In the genomic region with DNA sequence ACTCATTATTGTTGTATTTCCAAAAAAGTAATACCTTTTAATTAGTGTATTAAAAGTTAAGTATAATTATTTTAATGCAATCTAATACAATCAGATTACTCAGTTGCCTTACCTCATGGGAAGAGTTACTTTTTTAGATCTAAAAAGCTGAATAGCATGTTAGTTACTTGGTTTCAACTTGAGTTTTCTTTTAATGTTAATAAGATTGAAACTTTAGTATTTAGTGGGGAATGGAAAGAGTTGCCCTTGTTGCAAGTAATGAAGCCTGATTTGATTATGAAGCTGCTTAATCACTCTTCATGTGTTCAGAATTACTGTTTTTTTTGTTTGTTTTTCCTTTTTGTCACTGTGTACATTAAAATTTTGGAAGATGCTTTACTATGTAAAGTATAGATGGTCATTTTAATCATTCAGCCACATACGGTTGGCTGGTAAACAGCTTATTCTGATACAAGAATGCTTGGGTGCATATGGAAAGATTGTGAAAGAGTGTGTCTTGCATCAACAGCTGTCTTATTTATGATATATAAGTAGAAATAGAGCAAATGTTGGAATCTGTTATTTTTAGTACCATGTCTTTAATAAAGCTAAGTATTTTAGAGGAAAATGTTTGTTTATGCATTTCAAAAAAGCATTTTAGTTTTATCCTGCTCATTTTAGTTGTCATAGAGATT, we compare ENCODE assay signal across 21 cellular contexts. TPM values are rescaled to one million over a fixed set of nuclear protein-coding genes. Genes with fewer than 3 reads are reported as not detected.
A peak's percentile ranks its signal among the peaks of the same experiment; 100 is the strongest.
DNase-seq lines count a peak whose midpoint lies in the region; ATAC-seq and TF ChIP-seq lines count a peak whose summit lies in the region.
"Had no signal": no experiment of that assay in that cellular context is flagged by ENCODE, and none has a peak within 500 bp of the region (broad histone marks: within the 10 kb centered on the region; RNA-seq: fewer than 3 reads in every experiment).

No MANE protein-coding gene starts in this region.

- H3K27ac Mint-ChIP-seq in activated CD8-positive, alpha-beta T cell treated with anti-CD3 and anti-CD28 coated beads for 36 hours = peak overlapping the region; percentile 25
- no peak overlapping the region for H3K27ac Mint-ChIP-seq in activated CD8-positive, alpha-beta T cell treated with anti-CD3 and anti-CD28 coated beads, Interleukin-2, amount 10 ng/mL, durations not matched to agents 7 days and 5 days
- H3K27ac Mint-ChIP-seq: GM23338 had no signal

- H3K4me3 ChIP-seq in fibroblast of pulmonary artery (replicated peaks; ENCODE audit: low read depth, low read length) = no peak overlapping the region
- H3K4me3 ChIP-seq: BLaER1, GM23338 had no signal

- peaks cover 10% of the 10 kb centered on the region for H3K4me1 Mint-ChIP-seq in activated CD8-positive, alpha-beta T cell treated with anti-CD3 and anti-CD28 coated beads for 36 hours (ENCODE audit: low read depth)
- H3K4me1 Mint-ChIP-seq in activated CD8-positive, alpha-beta T cell treated with anti-CD3 and anti-CD28 coated beads, Interleukin-2, amount 10 ng/mL, durations not matched to agents 7 days and 5 days (ENCODE audit: low read depth) = no peaks in the 10 kb centered on the region
- H3K4me1 Mint-ChIP-seq: GM23338 had no signal

- no peaks in the 10 kb centered on the region for H3K27me3 Mint-ChIP-seq in activated CD8-positive, alpha-beta T cell treated with anti-CD3 and anti-CD28 coated beads for 36 hours
- no peaks in the 10 kb centered on the region for H3K27me3 Mint-ChIP-seq in activated CD8-positive, alpha-beta T cell treated with anti-CD3 and anti-CD28 coated beads, Interleukin-2, amount 10 ng/mL, durations not matched to agents 7 days and 5 days (ENCODE audit: low read depth)
- H3K27me3 Mint-ChIP-seq: CD4-positive, alpha-beta memory T cell had no signal

- peak overlapping the region; percentile 41 for H3K27ac ChIP-seq in substantia nigra (ENCODE audit: low read depth, low read length, poor library complexity, severe bottlenecking)
- H3K27ac ChIP-seq: BLaER1 had no signal

- peaks cover 39% of the 10 kb centered on the region for H3K36me3 Mint-ChIP-seq in activated CD8-positive, alpha-beta T cell treated with anti-CD3 and anti-CD28 coated beads for 36 hours (ENCODE audit: low read depth)
- peaks cover 61% of the 10 kb centered on the region for H3K36me3 Mint-ChIP-seq in activated CD8-positive, alpha-beta T cell treated with anti-CD3 and anti-CD28 coated beads, Interleukin-2, amount 10 ng/mL, durations not matched to agents 7 days and 5 days (ENCODE audit: low read depth)

- POLR2A ChIA-PET in activated CD8-positive, alpha-beta T cell treated with anti-CD3 and anti-CD28 coated beads for 36 hours (lab: Charles Lee) = interaction anchor here (1.2 kb wide), 1 partner anchor 15 kb away, joined by 3 read pairs; no protein-coding TSS in a partner anchor
- POLR2A ChIA-PET in activated CD8-positive, alpha-beta T cell treated with anti-CD3 and anti-CD28 coated beads, Interleukin-2, amount 10 ng/mL, durations not matched to agents 7 days and 5 days (lab: Charles Lee) = no interaction called here

- H3K4me3 Mint-ChIP-seq in activated CD8-positive, alpha-beta T cell treated with anti-CD3 and anti-CD28 coated beads for 36 hours = no peak overlapping the region
- H3K4me3 Mint-ChIP-seq in activated CD8-positive, alpha-beta T cell treated with anti-CD3 and anti-CD28 coated beads, Interleukin-2, amount 10 ng/mL, durations not matched to agents 7 days and 5 days = no peak overlapping the region
- H3K4me3 Mint-ChIP-seq: CD4-positive, alpha-beta memory T cell; GM23338 had no signal

- DNase-seq in activated CD8-positive, alpha-beta T cell treated with anti-CD3 and anti-CD28 coated beads for 36 hours = no peak
- no peak for DNase-seq in activated CD8-positive, alpha-beta T cell treated with anti-CD3 and anti-CD28 coated beads, Interleukin-2, amount 10 ng/mL, durations not matched to agents 7 days and 5 days
- DNase-seq in MV-4-11 (lab: John Stamatoyannopoulos, UW) (peak; percentile 12), fibroblast of pulmonary artery (ENCODE audit: low read depth) (peak; percentile 8), substantia nigra (lab: John Stamatoyannopoulos, UW) (no peak)
- no peak for DNase-seq in effector CD8-positive, alpha-beta T cell (lab: John Stamatoyannopoulos, UW)
- DNase-seq: Calu3; CD4-positive, alpha-beta memory T cell; DMS53; EL; KBM-7; NCI-H1048; NCI-H1436; NCI-H1930; NCI-H345; NCI-H524 treated with DMSO at 0.1 percent for 48 hours; SHP77 had no signal

- intact Hi-C loops in activated CD8-positive, alpha-beta T cell treated with anti-CD3 and anti-CD28 coated beads for 36 hours (cut with micrococcal nuclease) = no loop called here

- TF ChIP-seq CTCF in activated CD8-positive, alpha-beta T cell treated with anti-CD3 and anti-CD28 coated beads for 36 hours (IDR thresholded peaks at IDR 0.05) = no peak
- no peak for TF ChIP-seq CTCF in fibroblast of pulmonary artery (IDR thresholded peaks at IDR 0.05; ENCODE audit: low read length, missing control alignments)

- H3K9me3 Mint-ChIP-seq in activated CD8-positive, alpha-beta T cell treated with anti-CD3 and anti-CD28 coated beads for 36 hours = no peaks in the 10 kb centered on the region
- no peaks in the 10 kb centered on the region for H3K9me3 Mint-ChIP-seq in activated CD8-positive, alpha-beta T cell treated with anti-CD3 and anti-CD28 coated beads, Interleukin-2, amount 10 ng/mL, durations not matched to agents 7 days and 5 days (ENCODE audit: insufficient read depth)
- H3K9me3 Mint-ChIP-seq: CD4-positive, alpha-beta memory T cell; GM23338 had no signal

- CTCF ChIA-PET in activated CD8-positive, alpha-beta T cell treated with anti-CD3 and anti-CD28 coated beads for 36 hours (lab: Charles Lee) = interaction anchor here (0.7 to 1.2 kb wide), 3 partner anchors 9 to 126 kb away, joined by 3 to 5 read pairs (median 4); no protein-coding TSS in a partner anchor
- CTCF ChIA-PET in activated CD8-positive, alpha-beta T cell treated with anti-CD3 and anti-CD28 coated beads, Interleukin-2, amount 10 ng/mL, durations not matched to agents 7 days and 5 days (lab: Charles Lee) = interaction anchor here (0.8 to 1.8 kb wide), 4 partner anchors 126 to 420 kb away, joined by 3 to 7 read pairs (median 3); no protein-coding TSS in a partner anchor

- ATAC-seq in activated CD8-positive, alpha-beta T cell treated with anti-CD3 and anti-CD28 coated beads for 36 hours = no peak
- no peak for ATAC-seq in activated CD8-positive, alpha-beta T cell treated with anti-CD3 and anti-CD28 coated beads, Interleukin-2, amount 10 ng/mL, durations not matched to agents 7 days and 5 days
- ATAC-seq in GM18870 (IDR thresholded peaks at IDR 0.05; ENCODE audit: unreplicated experiment) (no peak), HG03571 (IDR thresholded peaks at IDR 0.05; ENCODE audit: unreplicated experiment) (no peak)
- ATAC-seq: GM23338 had no signal

RNA-seq across cellular contexts. Expression of a gene that starts 36.3 kb away (rescaled TPM):
- 10 to 100 TPM; 53.9 to 60.2 TPM for total RNA-seq in activated CD8-positive, alpha-beta T cell treated with anti-CD3 and anti-CD28 coated beads for 36 hours
- total RNA-seq in activated CD8-positive, alpha-beta T cell treated with anti-CD3 and anti-CD28 coated beads, Interleukin-2, amount 10 ng/mL, durations not matched to agents 7 days and 5 days = 10 to 100 TPM; 62.3 TPM

Comparison
In these comparisons a context has a peak if more than half of its experiments do, and no peak if none do; other contexts are left out.
1. DNase-seq: peak in MV-4-11 (single experiment) and fibroblast of pulmonary artery (single experiment); none in activated CD8-positive, alpha-beta T cell treated with anti-CD3 and anti-CD28 coated beads for 36 hours (single experiment), activated CD8-positive, alpha-beta T cell treated with anti-CD3 and anti-CD28 coated beads, Interleukin-2, amount 10 ng/mL, durations not matched to agents 7 days and 5 days (single experiment), substantia nigra (0 of 49) and effector CD8-positive, alpha-beta T cell (single experiment).